Comparison of ENCODE assay signal across 8 cellular contexts in genomic region chr5:6712582-6713273, GRCh38. TPM values are rescaled to one million over a fixed set of nuclear protein-coding genes. Genes with fewer than 3 reads are reported as not detected.
DNase-seq lines count a peak whose midpoint lies in the region; TF ChIP-seq lines count a peak whose summit lies in the region.

No MANE protein-coding gene starts in this region.

- H3K4me1 ChIP-seq in HAP-1 (peaks cover 7% of the 10 kb centered on the region; the same call in 1 of the 2 replicates), neutrophil (ENCODE audit: control insufficient read depth in 1 of 2, insufficient read depth in 1 of 2, low read depth in 1 of 2, low read length in 1 of 2) (peaks cover 37 to 40% of the 10 kb centered on the region in 2 experiments)

- TF ChIP-seq CTCF in neutrophil (IDR thresholded peaks at IDR 0.05), result peak; percentile 31

- H3K27me3 ChIP-seq in HAP-1 (ENCODE audit: low read depth) (no peaks in the 10 kb centered on the region), neutrophil (peaks cover 47% of the 10 kb centered on the region)

- H3K4me3 ChIP-seq in HAP-1 (peak overlapping the region; percentile 48), neutrophil (ENCODE audit: low read depth in 1 of 2, low read length in 1 of 2) (peak overlapping the region; percentile 71 to 100)

- in situ Hi-C loops in G401 (cut with HindIII; ENCODE audit: low sequenced_read_pairs), result no loop called here
- in situ Hi-C loops in HAP-1 (cut with MboI; ENCODE audit: low sequenced_read_pairs), result no loop called here

- no peaks in the 10 kb centered on the region for H3K9me3 ChIP-seq in HAP-1
- H3K9me3 ChIP-seq in neutrophil, result no peaks in the 10 kb centered on the region

- H3K36me3 ChIP-seq in HAP-1 (replicated peaks), result peaks cover 6% of the 10 kb centered on the region
- H3K36me3 ChIP-seq in neutrophil, result no peaks in the 10 kb centered on the region

- DNase-seq in G401 (ENCODE audit: low spot score) (peak; percentile 97), HAP-1 (ENCODE audit: low spot score in 2 of 2) (peak; percentile 87 to 96), M059J (ENCODE audit: low read depth) (peak; percentile 96), SIG-M5 (lab: John Stamatoyannopoulos, UW) (peak; percentile 62), foreskin melanocyte (peak; percentile 90), superior temporal gyrus (ENCODE audit: extremely low spot score) (peak; percentile 95)
- DNase-seq in activated naive CD4-positive, alpha-beta T cell (lab: John Stamatoyannopoulos, UW), result peak in 3 of 4 experiments; percentile 95 to 96 (median 95)

- peak overlapping the region; percentile 96 for H3K27ac ChIP-seq in neutrophil

RNA-seq across cellular contexts. Expression of gene TENT4A, which starts 0.5 kb away (rescaled TPM):
- total RNA-seq in G401 (2014; rRNA removed; shearing (Covaris generic)), result 3.3 and 4.9 TPM in 2 replicates
- 9.2 and 11.7 TPM in 2 replicates for total RNA-seq in M059J (2014; rRNA removed; shearing (Covaris generic))

Comparison
In these comparisons a context has a peak if more than half of its experiments do, and no peak if none do; other contexts are left out.
1. Peak in every context shown above with its lines: DNase-seq, H3K4me3 ChIP-seq and H3K27ac ChIP-seq.